ENCODE assay signal across 1 cellular context in genomic region chr13:30456290-30456689, GRCh38.
TF ChIP-seq lines count a peak whose summit lies in the region.

No MANE protein-coding gene starts in this region.

TF ChIP-seq in HepG2, 621 proteins besides CTCF, POLR2A, EP300 and RAD21:
- TF ChIP-seq ZFP1 (CRISPR knock-in tag; IDR thresholded peaks at IDR 0.05) (no peak), ZNF749 (CRISPR knock-in tag; IDR thresholded peaks at IDR 0.05; ENCODE audit: borderline replicate concordance) (no peak)
